ENCODE assay signal across 9 cellular contexts in the genomic region with DNA sequence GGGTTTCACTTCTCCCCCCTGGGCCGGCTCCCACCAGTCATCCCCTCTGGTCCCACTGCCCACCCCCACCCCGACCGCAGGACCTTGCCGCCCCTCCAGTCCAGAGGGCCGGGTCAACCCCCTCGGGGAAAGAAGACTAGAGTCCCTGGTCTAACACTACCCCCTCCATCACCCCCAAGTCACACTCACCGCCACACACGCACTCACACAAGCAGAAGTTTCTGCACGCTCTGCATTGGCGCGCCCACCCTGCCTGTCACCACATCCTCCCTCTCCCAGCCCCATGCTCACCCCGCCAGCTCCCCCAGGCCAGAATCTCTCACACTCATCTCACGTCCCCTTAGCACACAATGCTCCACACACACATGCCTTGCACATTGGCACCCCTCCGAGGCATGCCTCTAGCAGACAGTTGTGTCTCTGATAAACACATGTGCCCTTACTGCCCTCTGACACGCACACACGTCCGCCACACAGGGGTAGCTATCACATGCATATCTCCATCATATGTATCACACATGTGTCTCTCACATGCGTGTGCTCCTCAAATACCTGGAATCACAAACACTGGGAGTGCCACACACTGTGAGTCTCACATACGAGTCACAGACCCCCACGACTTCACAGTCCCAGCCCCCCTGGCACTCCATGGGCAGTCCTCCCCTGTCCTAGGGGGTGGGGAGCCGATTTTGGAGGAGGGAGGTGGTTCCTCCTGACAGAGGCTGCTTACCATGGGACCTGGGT. TPM values are rescaled to one million over a fixed set of nuclear protein-coding genes. Genes with fewer than 3 reads are reported as not detected.
DNase-seq lines count a peak whose midpoint lies in the region; ATAC-seq and TF ChIP-seq lines count a peak whose summit lies in the region.
"Had no signal": no experiment of that assay in that cellular context is flagged by ENCODE, and none has a peak within 500 bp of the region (broad histone marks: within the 10 kb centered on the region; RNA-seq: fewer than 3 reads in every experiment).

No MANE protein-coding gene starts in this region.

- TF ChIP-seq CTCF in cardiac muscle cell (IDR thresholded peaks at IDR 0.05; ENCODE audit: low read depth, low read length), result no peak
- no peak for TF ChIP-seq CTCF in dorsolateral prefrontal cortex (IDR thresholded peaks at IDR 0.05 in 54 of 56, conservative IDR thresholded peaks at IDR 0.05 in 2 of 56; ENCODE audit: low read depth in 1 of 56, partially characterized antibody in 56 of 56)
- no peak for TF ChIP-seq CTCF in natural killer cell (IDR thresholded peaks at IDR 0.05)

- H3K9me2 ChIP-seq in Karpas-422 (replicated peaks; ENCODE audit: insufficient read depth, low read length), result no peaks in the 10 kb centered on the region

- no peak overlapping the region for H3K4me2 ChIP-seq in Karpas-422 (ENCODE audit: low read depth, low read length, poor library complexity, severe bottlenecking)
- H3K4me2 ChIP-seq: PC-9 had no signal

- no peaks in the 10 kb centered on the region for H3K9me3 Mint-ChIP-seq in natural killer cell

- no peaks in the 10 kb centered on the region for H3K79me2 ChIP-seq in Karpas-422 (ENCODE audit: low read length)

- H3K27me3 ChIP-seq in cardiac muscle cell, result no peaks in the 10 kb centered on the region
- peaks cover 0 to 18% (median 5%) of the 10 kb centered on the region in 45 donors for H3K27me3 ChIP-seq in dorsolateral prefrontal cortex
- H3K27me3 ChIP-seq in Karpas-422 (ENCODE audit: low read length), result no peaks in the 10 kb centered on the region

- intact Hi-C loops in Right ventricle myocardium inferior (cut with DNase I) (loop anchor here (5.0 kb wide), 1 partner anchor 47 kb away; no protein-coding TSS in a partner anchor), dorsolateral prefrontal cortex (cut with DNase I) (no loop called here), natural killer cell (cut with micrococcal nuclease) (no loop called here)

- peak overlapping the region in 1 of 2 donors; percentile 84 for H3K27ac Mint-ChIP-seq in natural killer cell

- H3K36me3 ChIP-seq in cardiac muscle cell (no peaks in the 10 kb centered on the region), Karpas-422 (ENCODE audit: insufficient read depth, low read length) (no peaks in the 10 kb centered on the region)

- H3K27me3 Mint-ChIP-seq in natural killer cell (ENCODE audit: low read depth in 2 of 2), result peaks cover 20 to 24% of the 10 kb centered on the region in 2 donors

- ATAC-seq in Right ventricle myocardium inferior (no peak), natural killer cell (peak; percentile 57 to 67 (median 66)), HG03520 (IDR thresholded peaks at IDR 0.05; ENCODE audit: unreplicated experiment) (no peak)

- H3K4me3 ChIP-seq in cardiac muscle cell (peak overlapping the region; percentile 33), dorsolateral prefrontal cortex (peak overlapping the region in 32 of 59 donors; percentile 7 to 59 (median 34)), Karpas-422 (ENCODE audit: low read length) (no peak overlapping the region)
- H3K4me3 ChIP-seq: PC-9 had no signal

- H3K4me1 ChIP-seq in cardiac muscle cell (ENCODE audit: low read depth) (peaks cover 14% of the 10 kb centered on the region), Karpas-422 (ENCODE audit: low read length) (peaks cover 10% of the 10 kb centered on the region)

- H3K4me1 Mint-ChIP-seq in natural killer cell, result peaks cover 5 to 25% of the 10 kb centered on the region in 2 donors

- DNase-seq in cardiac muscle cell (ENCODE audit: low read depth in 1 of 2, low spot score in 1 of 2) (no peak), Right ventricle myocardium inferior (ENCODE audit: missing footprints) (no peak), dorsolateral prefrontal cortex (no peak), natural killer cell (peak; percentile 26), Karpas-422 (no peak), UCSD-AML1 (lab: John Stamatoyannopoulos, UW; ENCODE audit: unreplicated experiment) (no peak), DMS114 treated with DMSO at 0.1 percent for 48 hours (lab: John Stamatoyannopoulos, UW; ENCODE audit: unreplicated experiment) (no peak)
- DNase-seq: PC-9 had no signal

- H3K9ac ChIP-seq in Karpas-422 (ENCODE audit: low read length), result no peak overlapping the region

- H3K9me3 ChIP-seq in cardiac muscle cell (ENCODE audit: low read depth) (no peaks in the 10 kb centered on the region), Karpas-422 (ENCODE audit: low read length) (no peaks in the 10 kb centered on the region)

- H3K36me3 Mint-ChIP-seq in natural killer cell, result no peaks in the 10 kb centered on the region

- H3K27ac ChIP-seq in cardiac muscle cell (no peak overlapping the region), dorsolateral prefrontal cortex (no peak overlapping the region), Karpas-422 (ENCODE audit: low read length) (no peak overlapping the region)
- H3K27ac ChIP-seq: PC-9 had no signal

- peaks cover 3% of the 10 kb centered on the region; the same call in 1 of the 2 replicates for H4K20me1 ChIP-seq in Karpas-422 (ENCODE audit: insufficient read depth, low read depth, low read length)

- peak overlapping the region; percentile 83 for H3K4me3 Mint-ChIP-seq in natural killer cell

- no peak overlapping the region for H2AFZ ChIP-seq in Karpas-422 (ENCODE audit: low read length)
- H2AFZ ChIP-seq: PC-9 had no signal

RNA-seq across cellular contexts. Expression of a gene that starts 0.8 kb away (rescaled TPM):
- 24.9 and 42.4 TPM in 2 replicates for total RNA-seq in cardiac muscle cell
- polyA plus RNA-seq in cardiac muscle cell, result 19.3 and 33.5 TPM in 2 replicates
- 81.1 TPM for total RNA-seq in Right ventricle myocardium inferior
- 10 to 100 TPM in 20 of 120 experiments, 1 to 10 TPM in 100; 1.4 to 21.4 (median 5.9) TPM for total RNA-seq in dorsolateral prefrontal cortex
- 1 to 10 TPM in 2 of 3 donors, under 1 TPM in 1; 0.61 to 2.7 (median 1.6) TPM for total RNA-seq in natural killer cell
- total RNA-seq in Karpas-422 (2014; rRNA removed; shearing (Covaris generic); ENCODE audit: low replicate concordance), result not detected in 2 replicates

Comparison
In these comparisons a context has a peak if more than half of its experiments do, and no peak if none do; other contexts are left out.
1. ATAC-seq: peak in natural killer cell (3 of 3); none in Right ventricle myocardium inferior (single experiment) and HG03520 (single experiment).